1 cellular context compared by ENCODE assay signal in genomic region chr12:49121047-49121696, GRCh38.
TF ChIP-seq lines count a peak whose summit lies in the region.

No MANE protein-coding gene starts in this region.

TF ChIP-seq in SK-N-SH treated with all-trans-retinoic acid at 6 μM for 48 hours, 23 proteins besides CTCF, POLR2A, EP300 and RAD21 (continued from another document):
- no peak for TF ChIP-seq TSHZ2 (CRISPR knock-in tag; IDR thresholded peaks at IDR 0.05)
